Comparison of ENCODE assay signal across 29 cellular contexts in genomic region chr2:235485362-235485761, GRCh38.
"Had no signal": no experiment of that assay in that cellular context is flagged by ENCODE, and none has a peak within 500 bp of the region (broad histone marks: within the 10 kb centered on the region; RNA-seq: fewer than 3 reads in every experiment).

No MANE protein-coding gene starts in this region.

- DNase-seq: activated CD4-positive, alpha-beta T cell treated with anti-CD3 and anti-CD28 coated beads, Interleukin-2, amount 10 ng/mL, durations not matched to agents 24 days and 14 days; activated CD4-positive, alpha-beta T cell treated with anti-CD3 and anti-CD28 coated beads, Interleukin-2, amount 50 U/mL, for 4 hours; activated CD8-positive, alpha-beta T cell treated with anti-CD3 and anti-CD28 coated beads for 36 hours; activated effector memory CD4-positive, alpha-beta T cell treated with anti-CD3 and anti-CD28 coated beads, Interleukin-2, amount 50 U/mL, for 16 hours; activated naive CD4-positive, alpha-beta T cell; activated naive CD4-positive, alpha-beta T cell treated with anti-CD3 and anti-CD28 coated beads, Interleukin-2, amount 50 U/mL, for 16 hours; activated naive CD8-positive, alpha-beta T cell treated with anti-CD3 and anti-CD28 coated beads for 36 hours; activated T-cell treated with anti-CD3 and anti-CD28 coated beads, Interleukin-2, amount 50 U/mL, for 1 hour; activated T-cell treated with anti-CD3 and anti-CD28 coated beads, Interleukin-2, amount 50 U/mL, for 72 hours; amniotic stem cell; aorta; Kasumi-1; KG1; MG63; NCI-H1048; NCI-H1105 treated with DMSO at 0.1 percent for 48 hours; NCI-H1436; NCI-H1694; NCI-H1930; NCI-H2081 treated with DMSO at 0.1 percent for 48 hours; NCI-H345; NCI-H524 treated with DMSO at 0.1 percent for 48 hours; NK-92 treated with Interleukin-12 subunit alpha and Interleukin-12 subunit beta, amount 100 ng/mL, for 24 hours; SHP77; SJCRH30 had no signal

- H3K9me3 ChIP-seq: MG63 had no signal

- H3K27ac ChIP-seq: cardiac muscle cell, SJCRH30, SK-N-MC had no signal

- H3K36me3 ChIP-seq: cardiac muscle cell, MG63, SJCRH30 had no signal

- H3K4me3 ChIP-seq: cardiac muscle cell, MG63, SJCRH30, SK-N-MC had no signal

- H3K4me1 ChIP-seq: SJCRH30 had no signal

- ATAC-seq: activated CD8-positive, alpha-beta T cell treated with anti-CD3 and anti-CD28 coated beads for 36 hours; activated T-cell treated with anti-CD3 and anti-CD28 coated beads, Interleukin-2, amount 50 U/mL, for 72 hours; activated T-helper 17 cell treated with anti-CD3 and anti-CD28 coated beads, Interleukin-2, amount 50 U/mL, for 72 hours; Panc1 had no signal

- H3K27me3 ChIP-seq: cardiac muscle cell, MG63 had no signal
